ENCODE assay signal across 20 cellular contexts in genomic region chr3:8871306-8871705, GRCh38.
A peak's percentile ranks its signal among the peaks of the same experiment; 100 is the strongest.
DNase-seq lines count a peak whose midpoint lies in the region; ATAC-seq, FAIRE-seq and TF ChIP-seq lines count a peak whose summit lies in the region.
"Had no signal": no experiment of that assay in that cellular context is flagged by ENCODE, and none has a peak within 500 bp of the region (broad histone marks: within the 10 kb centered on the region; RNA-seq: fewer than 3 reads in every experiment).

No MANE protein-coding gene starts in this region.

- H3K27ac ChIP-seq in A549 (peak overlapping the region; percentile 59 to 84; a peak in 5 of 6 replicates), PC-3 (ENCODE audit: low read length) (peak overlapping the region; percentile 5; the same call in 1 of the 2 replicates), endodermal cell (ENCODE audit: low read depth, low read length) (no peak overlapping the region), mesenchymal stem cell (ENCODE audit: low read length, poor library complexity, severe bottlenecking) (peak overlapping the region; percentile 96), prostate gland (no peak overlapping the region)
- H3K27ac ChIP-seq: 22Rv1, BLaER1, HL-60 had no signal

- H3K36me3 Mint-ChIP-seq in endodermal cell (ENCODE audit: low read depth): peaks cover under 1% of the 10 kb centered on the region

- peak overlapping the region in 1 of 2 experiments; percentile 19 for H3K14ac ChIP-seq in mesenchymal stem cell (ENCODE audit: low read length in 2 of 2)

- H2BK120ac ChIP-seq in mesenchymal stem cell (ENCODE audit: low read depth, low read length): no peak overlapping the region

- no peak for DNase-seq in A549 (ENCODE audit: low read depth in 1 of 2, low spot score in 1 of 2)
- DNase-seq in PC-3: no peak
- peak; percentile 58 for DNase-seq in endodermal cell
- peak; percentile 34 for DNase-seq in mesenchymal stem cell
- DNase-seq in activated CD8-positive, alpha-beta memory T cell treated with anti-CD3 and anti-CD28 coated beads, Interleukin-2, amount 50 U/mL, for 4 hours: no peak
- no peak for DNase-seq in urothelium cell line (ENCODE audit: low spot score)
- DNase-seq in prostate gland (ENCODE audit: low spot score): no peak
- DNase-seq: CD4-positive, alpha-beta memory T cell; DMS153; DMS79 treated with DMSO at 0.1 percent for 48 hours; GOT3 had no signal

- H3K79me1 ChIP-seq in mesenchymal stem cell (replicated peaks; ENCODE audit: low read length, poor library complexity, severe bottlenecking): no peaks in the 10 kb centered on the region

- H3K18ac ChIP-seq in mesenchymal stem cell (ENCODE audit: low read depth in 1 of 2, low read length in 2 of 2): peak overlapping the region; percentile 31 to 77

- intact Hi-C loops in PC-3 (cut with micrococcal nuclease) (no loop called here), prostate gland (cut with DNase I) (no loop called here)

- POLR2A ChIA-PET in A549 (lab: Yijun Ruan, JAX): no interaction called here
- POLR2A ChIA-PET in PC-3 (lab: Charles Lee; ENCODE audit: unreplicated experiment): no interaction called here

- no peaks in the 10 kb centered on the region for H3K9me2 ChIP-seq in PC-3 (replicated peaks; ENCODE audit: low read length)

- 95% methylated on average over 3 of the region's 3 CpGs for WGBS in A549 (ENCODE audit: missing lambda C conversion rate)
- 90 to 95% methylated on average over 1 to 3 of the region's 3 CpGs for WGBS in endodermal cell (ENCODE audit: insufficient coverage in 1 of 2, insufficient read length in 1 of 2), 2 experiments
- 80% methylated on average over 3 of the region's 3 CpGs for WGBS in mesenchymal stem cell
- 95% methylated on average over 3 of the region's 3 CpGs for WGBS in prostate gland

- no peak overlapping the region for H3K23ac ChIP-seq in mesenchymal stem cell (ENCODE audit: low read length in 2 of 2)

- H3K4me1 ChIP-seq in A549 (peaks cover 44% of the 10 kb centered on the region), PC-3 (ENCODE audit: insufficient read depth, low read length) (peaks cover 62% of the 10 kb centered on the region), endodermal cell (ENCODE audit: control insufficient read depth, insufficient read depth, low read length) (no peaks in the 10 kb centered on the region), mesenchymal stem cell (ENCODE audit: control insufficient read depth, insufficient read depth, low read depth, low read length) (peaks cover 15% of the 10 kb centered on the region), prostate gland (replicated peaks) (no peaks in the 10 kb centered on the region)

- H3K4me3 ChIP-seq in A549 (no peak overlapping the region), PC-3 (ENCODE audit: low read length) (no peak overlapping the region), endodermal cell (ENCODE audit: low read length) (no peak overlapping the region), mesenchymal stem cell (ENCODE audit: insufficient read depth in 1 of 2, low read depth in 1 of 2, low read length in 2 of 2) (no peak overlapping the region), prostate gland (no peak overlapping the region)
- H3K4me3 ChIP-seq: BLaER1, GM12878 had no signal

- H2BK5ac ChIP-seq in mesenchymal stem cell (ENCODE audit: low read depth, low read length, poor library complexity, severe bottlenecking): peak overlapping the region; percentile 96

- H3K36me3 ChIP-seq in PC-3 (ENCODE audit: low read depth, low read length): peaks cover 4% of the 10 kb centered on the region
- no peaks in the 10 kb centered on the region for H3K36me3 ChIP-seq in endodermal cell (ENCODE audit: control insufficient read depth, insufficient read depth, low read length)
- no peaks in the 10 kb centered on the region for H3K36me3 ChIP-seq in mesenchymal stem cell (ENCODE audit: control insufficient read depth in 1 of 2, insufficient read depth in 2 of 2, low read depth in 1 of 2, low read length in 2 of 2)
- no peaks in the 10 kb centered on the region for H3K36me3 ChIP-seq in prostate gland

- H3K9ac ChIP-seq in PC-3 (ENCODE audit: low read length): no peak overlapping the region
- H3K9ac ChIP-seq in endodermal cell (ENCODE audit: extremely low read depth, low read length, poor library complexity, severe bottlenecking): no peak overlapping the region
- H3K9ac ChIP-seq in mesenchymal stem cell (ENCODE audit: low read length): no peak overlapping the region
- H3K9ac ChIP-seq: BLaER1 had no signal

- H3K4me3 Mint-ChIP-seq in endodermal cell: no peak overlapping the region
- H3K4me3 Mint-ChIP-seq: CD14-positive monocyte; CD4-positive, alpha-beta memory T cell had no signal

- H4K91ac ChIP-seq in mesenchymal stem cell (ENCODE audit: low read length): no peak overlapping the region

- H4K20me1 ChIP-seq in PC-3 (ENCODE audit: low read length): no peaks in the 10 kb centered on the region
- H4K20me1 ChIP-seq: BLaER1 had no signal

- H3K4ac ChIP-seq in mesenchymal stem cell (ENCODE audit: low read depth in 1 of 2, low read length in 2 of 2): peak overlapping the region; percentile 15 to 78

- no peak overlapping the region for H3K27ac Mint-ChIP-seq in endodermal cell
- H3K27ac Mint-ChIP-seq: CD14-positive monocyte; CD4-positive, alpha-beta memory T cell had no signal

- H3K9me3 ChIP-seq in A549 (no peaks in the 10 kb centered on the region), PC-3 (ENCODE audit: low read length) (no peaks in the 10 kb centered on the region), endodermal cell (ENCODE audit: control insufficient read depth, low read length) (no peaks in the 10 kb centered on the region), mesenchymal stem cell (ENCODE audit: control insufficient read depth, low read length) (no peaks in the 10 kb centered on the region), prostate gland (no peaks in the 10 kb centered on the region)
- H3K9me3 ChIP-seq: BLaER1 had no signal

- no peak for FAIRE-seq in A549 (lab: Jason Lieb, UNC)
- no peak for FAIRE-seq in urothelium cell line (lab: Jason Lieb, UNC)
- FAIRE-seq: GM12878, HepG2, HTR-8/SVneo had no signal

- no peaks in the 10 kb centered on the region for H3K27me3 ChIP-seq in PC-3 (ENCODE audit: low read length)
- no peaks in the 10 kb centered on the region for H3K27me3 ChIP-seq in endodermal cell (ENCODE audit: control insufficient read depth, insufficient read depth, low read length, poor library complexity, severe bottlenecking)
- no peaks in the 10 kb centered on the region for H3K27me3 ChIP-seq in mesenchymal stem cell (ENCODE audit: control insufficient read depth in 1 of 2, insufficient read depth in 1 of 2, low read length in 2 of 2)
- no peaks in the 10 kb centered on the region for H3K27me3 ChIP-seq in prostate gland (replicated peaks; ENCODE audit: insufficient read depth)
- H3K27me3 ChIP-seq: BLaER1 had no signal

- H3K4me1 Mint-ChIP-seq in endodermal cell: no peaks in the 10 kb centered on the region
- H3K4me1 Mint-ChIP-seq: CD14-positive monocyte; CD4-positive, alpha-beta memory T cell had no signal

- BruUV-seq in PC-3 (replicated peaks; lab: Mats Ljungman, UMichigan): no TSS peak

- no peak overlapping the region for H4K8ac ChIP-seq in mesenchymal stem cell (ENCODE audit: low read length)

- H2BK15ac ChIP-seq in mesenchymal stem cell (ENCODE audit: low read depth, poor library complexity, severe bottlenecking): no peak overlapping the region

- H3K27me3 Mint-ChIP-seq in endodermal cell (ENCODE audit: insufficient read depth): no peaks in the 10 kb centered on the region
- H3K27me3 Mint-ChIP-seq: CD4-positive, alpha-beta memory T cell had no signal

- no peak for ATAC-seq in A549
- ATAC-seq in PC-3: no peak
- ATAC-seq in HG03045 (IDR thresholded peaks at IDR 0.05; ENCODE audit: unreplicated experiment): no peak
- ATAC-seq: GM12878, HCT116, HepG2 had no signal

- CTCF ChIA-PET in A549 (lab: Yijun Ruan, JAX) (interaction anchor here (0.6 to 6.1 kb wide), 3 partner anchors 64 to 114 kb away, joined by 3 to 56 read pairs (median 5); partner anchors contain the start of gene OXTR), PC-3 (lab: Charles Lee) (no interaction called here)

- TF ChIP-seq RAD21 in A549 (conservative IDR thresholded peaks at IDR 0.05 in 1 of 2, IDR thresholded peaks at IDR 0.05 in 1 of 2): no peak

- H3K9me3 Mint-ChIP-seq in endodermal cell: no peaks in the 10 kb centered on the region

- H2BK12ac ChIP-seq in mesenchymal stem cell (ENCODE audit: low read length in 2 of 2): peak overlapping the region in 1 of 2 experiments; percentile 74

- no peaks in the 10 kb centered on the region for H3K79me2 ChIP-seq in PC-3 (ENCODE audit: low read length)

- no peak for TF ChIP-seq POLR2A in A549 (IDR thresholded peaks at IDR 0.05; ENCODE audit: low read length)
- no peak for TF ChIP-seq POLR2A in prostate gland (IDR thresholded peaks at IDR 0.05)

- H3K4me2 ChIP-seq in A549 (no peak overlapping the region), PC-3 (ENCODE audit: low read length) (no peak overlapping the region), mesenchymal stem cell (ENCODE audit: low read length, poor library complexity, severe bottlenecking) (no peak overlapping the region)
- H3K4me2 ChIP-seq: BLaER1 had no signal

- peak overlapping the region; percentile 100 for H2AK5ac ChIP-seq in mesenchymal stem cell (ENCODE audit: low read length, severe bottlenecking)

- TF ChIP-seq CTCF in A549 (IDR thresholded peaks at IDR 0.05) (no peak), PC-3 (conservative IDR thresholded peaks at IDR 0.05; ENCODE audit: low read depth, low read length) (no peak), endodermal cell (conservative IDR thresholded peaks at IDR 0.05) (no peak), prostate gland (IDR thresholded peaks at IDR 0.05) (no peak)

- H2AFZ ChIP-seq in PC-3 (ENCODE audit: low read length) (no peak overlapping the region), mesenchymal stem cell (ENCODE audit: low read depth, low read length) (no peak overlapping the region)

- TF ChIP-seq EP300 in A549 (IDR thresholded peaks at IDR 0.05): no peak

- peaks cover 14% of the 10 kb centered on the region for H3F3A ChIP-seq in PC-3 (ENCODE audit: low read length, unreplicated experiment)

TF ChIP-seq in A549, 52 proteins besides CTCF, POLR2A, EP300 and RAD21 (continues in another document):
- TF ChIP-seq, protein P1, sequence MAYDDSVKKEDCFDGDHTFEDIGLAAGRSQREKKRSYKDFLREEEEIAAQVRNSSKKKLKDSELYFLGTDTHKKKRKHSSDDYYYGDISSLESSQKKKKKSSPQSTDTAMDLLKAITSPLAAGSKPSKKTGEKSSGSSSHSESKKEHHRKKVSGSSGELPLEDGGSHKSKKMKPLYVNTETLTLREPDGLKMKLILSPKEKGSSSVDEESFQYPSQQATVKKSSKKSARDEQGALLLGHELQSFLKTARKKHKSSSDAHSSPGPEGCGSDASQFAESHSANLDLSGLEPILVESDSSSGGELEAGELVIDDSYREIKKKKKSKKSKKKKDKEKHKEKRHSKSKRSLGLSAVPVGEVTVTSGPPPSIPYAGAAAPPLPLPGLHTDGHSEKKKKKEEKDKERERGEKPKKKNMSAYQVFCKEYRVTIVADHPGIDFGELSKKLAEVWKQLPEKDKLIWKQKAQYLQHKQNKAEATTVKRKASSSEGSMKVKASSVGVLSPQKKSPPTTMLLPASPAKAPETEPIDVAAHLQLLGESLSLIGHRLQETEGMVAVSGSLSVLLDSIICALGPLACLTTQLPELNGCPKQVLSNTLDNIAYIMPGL (CRISPR knock-in tag; IDR thresholded peaks at IDR 0.05; ENCODE audit: borderline replicate concordance): no peak
- no peak for TF ChIP-seq HOXB5 (CRISPR knock-in tag; IDR thresholded peaks at IDR 0.05)
- no peak for TF ChIP-seq CEBPB (IDR thresholded peaks at IDR 0.05)
- TF ChIP-seq RFX5 (IDR thresholded peaks at IDR 0.05): no peak

Comparison
In these comparisons a context has a peak if more than half of its experiments do, and no peak if none do; other contexts are left out.
1. DNase-seq: peak in endodermal cell (single experiment) and mesenchymal stem cell (single experiment); none in A549 (0 of 2), PC-3 (single experiment), activated CD8-positive, alpha-beta memory T cell treated with anti-CD3 and anti-CD28 coated beads, Interleukin-2, amount 50 U/mL, for 4 hours (single experiment), urothelium cell line (single experiment) and prostate gland (single experiment).
2. H3K27ac ChIP-seq: peak in A549 (2 of 2), PC-3 (single experiment) and mesenchymal stem cell (single experiment); none in endodermal cell (single experiment) and prostate gland (0 of 2).